ENCODE assay signal across 9 cellular contexts in the genomic region with DNA sequence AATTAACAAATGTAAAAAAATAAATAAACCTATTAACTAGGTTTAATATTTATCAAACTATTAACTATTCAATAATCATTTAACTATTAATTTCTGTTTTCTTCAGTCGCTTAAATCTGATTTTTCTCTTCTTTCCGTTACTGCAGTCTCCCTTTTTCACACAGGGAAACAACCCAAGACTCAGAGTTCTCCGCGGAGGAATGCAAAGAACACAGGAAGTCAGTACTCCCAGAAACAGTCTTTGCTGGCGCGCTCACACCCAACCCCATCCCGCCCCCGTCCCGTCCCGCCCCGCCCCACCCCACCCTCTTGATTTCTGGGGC. TPM values are rescaled to one million over a fixed set of nuclear protein-coding genes. Genes with fewer than 3 reads are reported as not detected.
DNase-seq lines count a peak whose midpoint lies in the region; ATAC-seq, FAIRE-seq and TF ChIP-seq lines count a peak whose summit lies in the region.
"Had no signal": no experiment of that assay in that cellular context is flagged by ENCODE, and none has a peak within 500 bp of the region (broad histone marks: within the 10 kb centered on the region; RNA-seq: fewer than 3 reads in every experiment).

No MANE protein-coding gene starts in this region.

- no peak for FAIRE-seq in H54 (lab: Jason Lieb, UNC)

- H3K4me1 ChIP-seq in foreskin keratinocyte: peaks cover 27% of the 10 kb centered on the region

- TF ChIP-seq POLR2A in H54 (IDR thresholded peaks at IDR 0.05; ENCODE audit: low read depth, low read length): no peak

- peak; percentile 54 for DNase-seq in H54 (ENCODE audit: insufficient read length, low spot score)
- no peak for DNase-seq in foreskin keratinocyte
- DNase-seq in activated gamma-delta T cell treated with Interleukin-2 at 50 U/mL for 16 hours: no peak
- DNase-seq in ureter (ENCODE audit: low spot score): no peak
- no peak for DNase-seq in COLO829 (ENCODE audit: low spot score)

- H3K27ac ChIP-seq in foreskin keratinocyte (peak overlapping the region; percentile 94), skin epidermis (peak overlapping the region in 20 of 21 experiments; percentile 20 to 91 (median 80))

- no peaks in the 10 kb centered on the region for H3K27me3 ChIP-seq in foreskin keratinocyte

- ATAC-seq in foreskin keratinocyte: no peak
- ATAC-seq in HG03469 (IDR thresholded peaks at IDR 0.05; ENCODE audit: unreplicated experiment): no peak

- peak overlapping the region; percentile 78 for H3K4me3 ChIP-seq in WI38 (ENCODE audit: low read depth, low read length)
- peak overlapping the region; percentile 57 to 94 (median 78) for H3K4me3 ChIP-seq in skin epidermis

- TF ChIP-seq CTCF in WI38 (IDR thresholded peaks at IDR 0.05; ENCODE audit: low read depth, low read length) (no peak), foreskin keratinocyte (conservative IDR thresholded peaks at IDR 0.05) (no peak)

RNA-seq across cellular contexts. Expression of a gene that starts 0.4 kb away (rescaled TPM):
- total RNA-seq in foreskin keratinocyte (63.6 and 65.5 TPM in 2 replicates), ureter (70.0 TPM)
- 66.8 and 73.5 TPM in 2 replicates for polyA plus RNA-seq in foreskin keratinocyte

RNA-seq across cellular contexts. Expression of a gene that starts 9.7 kb away (rescaled TPM):
- not detected in 2 replicates for total RNA-seq in foreskin keratinocyte
- 0.10 TPM in 1 of 2 replicates, not detected in the other for polyA plus RNA-seq in foreskin keratinocyte
- 0.83 TPM for total RNA-seq in ureter

RNA-seq across cellular contexts. Expression of a gene that starts 34.1 kb away (rescaled TPM):
- not detected in 2 replicates for total RNA-seq in foreskin keratinocyte
- not detected in 2 replicates for polyA plus RNA-seq in foreskin keratinocyte
- 1.1 TPM for total RNA-seq in ureter

RNA-seq across cellular contexts. Expression of a gene that starts 35.4 kb away (rescaled TPM):
- total RNA-seq in foreskin keratinocyte (8.1 and 8.7 TPM in 2 replicates), ureter (188 TPM)
- polyA plus RNA-seq in foreskin keratinocyte: 9.7 and 9.8 TPM in 2 replicates

RNA-seq across cellular contexts. Expression of a gene that starts 40.6 kb away (rescaled TPM):
- total RNA-seq in foreskin keratinocyte (not detected in 2 replicates), ureter (0.62 TPM)
- polyA plus RNA-seq in foreskin keratinocyte: not detected in 2 replicates
- total RNA-seq: posterior vena cava had no signal
